16 cellular contexts compared by ENCODE assay signal in the genomic region with DNA sequence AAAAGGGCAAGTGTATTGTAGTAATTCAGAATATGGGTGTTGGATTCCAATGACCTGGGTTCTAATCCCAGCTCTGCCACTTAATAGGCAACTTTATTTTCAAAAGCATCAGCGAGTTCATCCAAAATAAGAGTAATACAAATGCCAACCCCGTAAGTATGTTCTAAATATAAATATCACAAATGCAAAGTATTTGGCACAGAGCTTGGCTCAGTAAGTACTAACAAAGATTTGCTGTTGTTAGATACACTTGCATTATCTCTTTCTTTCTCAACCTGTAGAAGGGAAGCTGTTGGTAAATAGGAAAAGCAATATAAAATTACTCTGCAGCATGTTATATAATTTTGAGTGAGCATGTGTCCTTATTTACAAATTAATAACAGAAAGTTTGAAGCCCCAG.
DNase-seq lines count a peak whose midpoint lies in the region; ATAC-seq and TF ChIP-seq lines count a peak whose summit lies in the region.
"Had no signal": no experiment of that assay in that cellular context is flagged by ENCODE, and none has a peak within 500 bp of the region (broad histone marks: within the 10 kb centered on the region; RNA-seq: fewer than 3 reads in every experiment).

No MANE protein-coding gene starts in this region.

- intact Hi-C loops in Right ventricle myocardium superior (cut with DNase I) = no loop called here
- intact Hi-C loops in left ventricle myocardium inferior (cut with micrococcal nuclease) = no loop called here
- intact Hi-C loops in left ventricle myocardium superior (cut with micrococcal nuclease) = no loop called here

- DNase-seq in Right ventricle myocardium superior (no peak), left ventricle myocardium inferior (no peak), left ventricle myocardium superior (no peak), right atrium auricular region (ENCODE audit: low spot score) (no peak), SK-N-MC (ENCODE audit: low read depth, low spot score) (no peak), activated T-cell treated with anti-CD3 and anti-CD28 coated beads for 4 hours (no peak)
- DNase-seq: 8988T; AML-193; Caco-2; Calu3; CD4-positive, alpha-beta T cell; CD8-positive, alpha-beta T cell; DMS79 treated with DMSO at 0.1 percent for 48 hours; GF-D8 had no signal

- TF ChIP-seq CTCF in left ventricle myocardium inferior (IDR thresholded peaks at IDR 0.05; ENCODE audit: borderline replicate concordance) (no peak), right atrium auricular region (IDR thresholded peaks at IDR 0.05) (no peak)

- H3K9me3 ChIP-seq in left ventricle myocardium inferior (replicated peaks) = no peaks in the 10 kb centered on the region
- H3K9me3 ChIP-seq in right atrium auricular region = no peaks in the 10 kb centered on the region
- no peaks in the 10 kb centered on the region for H3K9me3 ChIP-seq in SK-N-MC (ENCODE audit: low read depth, low read length)
- H3K9me3 ChIP-seq: BLaER1 treated with 17β-estradiol and CSF1 and Interleukin-3, amounts not matched to agents 10 nM and 100 nM; Caco-2 had no signal

- H3K27ac ChIP-seq in left ventricle myocardium inferior (replicated peaks) (no peak overlapping the region), right atrium auricular region (no peak overlapping the region), SK-N-MC (peak overlapping the region; percentile 96)
- H3K27ac ChIP-seq: BLaER1 treated with 17β-estradiol and CSF1 and Interleukin-3, amounts not matched to agents 10 nM and 100 nM; C4-2B had no signal

- no peaks in the 10 kb centered on the region for H3K27me3 ChIP-seq in left ventricle myocardium inferior (ENCODE audit: low read depth)
- H3K27me3 ChIP-seq in right atrium auricular region = no peaks in the 10 kb centered on the region
- H3K27me3 ChIP-seq: BLaER1 treated with 17β-estradiol and CSF1 and Interleukin-3, amounts not matched to agents 10 nM and 100 nM had no signal

- H3K36me3 ChIP-seq in left ventricle myocardium inferior = no peaks in the 10 kb centered on the region
- no peaks in the 10 kb centered on the region for H3K36me3 ChIP-seq in right atrium auricular region
- H3K36me3 ChIP-seq in SK-N-MC (ENCODE audit: insufficient read depth, low read length) = no peaks in the 10 kb centered on the region
- H3K36me3 ChIP-seq: BLaER1 treated with 17β-estradiol and CSF1 and Interleukin-3, amounts not matched to agents 10 nM and 100 nM had no signal

- peak overlapping the region; percentile 42 for H3K9ac ChIP-seq in SK-N-MC (ENCODE audit: insufficient read length)
- H3K9ac ChIP-seq: BLaER1 treated with 17β-estradiol and CSF1 and Interleukin-3, amounts not matched to agents 10 nM and 100 nM had no signal

- H3K4me3 ChIP-seq in left ventricle myocardium inferior (no peak overlapping the region), right atrium auricular region (no peak overlapping the region), SK-N-MC (peak overlapping the region; percentile 40; the same call in 1 of the 2 replicates)
- H3K4me3 ChIP-seq: BLaER1 treated with 17β-estradiol and CSF1 and Interleukin-3, amounts not matched to agents 10 nM and 100 nM had no signal

- H3K4me1 ChIP-seq in left ventricle myocardium inferior (peaks cover 6% of the 10 kb centered on the region), right atrium auricular region (no peaks in the 10 kb centered on the region)
- H3K4me1 ChIP-seq: BLaER1 treated with 17β-estradiol and CSF1 and Interleukin-3, amounts not matched to agents 10 nM and 100 nM; Caco-2 had no signal

- ATAC-seq in Right ventricle myocardium superior (ENCODE audit: poor library complexity) (peak; percentile 84), left ventricle myocardium superior (peak; percentile 63)
- ATAC-seq: CD8-positive, alpha-beta T cell had no signal
